Comparison of ENCODE assay signal across 23 cellular contexts in the genomic region with DNA sequence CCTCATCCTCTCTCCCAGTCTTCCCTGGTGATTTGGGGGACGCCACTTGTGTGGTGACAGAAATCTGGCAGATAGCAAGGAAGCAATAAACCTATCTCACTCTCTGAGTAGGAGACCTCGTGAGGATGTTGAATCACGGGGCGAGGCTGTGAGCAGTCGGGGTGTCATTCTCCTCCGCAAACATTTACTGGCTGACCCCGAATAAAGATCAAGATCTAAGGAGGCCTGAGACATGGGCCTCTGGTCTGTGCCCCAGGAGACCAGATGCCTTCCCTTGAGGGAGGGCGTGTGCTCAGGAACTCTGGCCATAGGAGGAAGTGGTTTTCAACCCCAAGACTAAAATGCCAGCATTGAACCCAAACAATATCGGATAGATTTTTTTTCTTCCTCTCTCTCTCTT. TPM values are rescaled to one million over a fixed set of nuclear protein-coding genes. Genes with fewer than 3 reads are reported as not detected.
DNase-seq lines count a peak whose midpoint lies in the region; ATAC-seq, FAIRE-seq and TF ChIP-seq lines count a peak whose summit lies in the region.
"Had no signal": no experiment of that assay in that cellular context is flagged by ENCODE, and none has a peak within 500 bp of the region (broad histone marks: within the 10 kb centered on the region; RNA-seq: fewer than 3 reads in every experiment).

No MANE protein-coding gene starts in this region.

- peak; percentile 24 for DNase-seq in A549 (ENCODE audit: low read depth in 1 of 2, low spot score in 1 of 2)
- DNase-seq in H54 (ENCODE audit: insufficient read length, low spot score), result peak; percentile 81
- DNase-seq in RPMI7951 (ENCODE audit: low read depth), result peak; percentile 81
- DNase-seq in fibroblast of the aortic adventitia (ENCODE audit: low read depth), result peak; percentile 42
- DNase-seq in superior temporal gyrus (ENCODE audit: extremely low spot score), result no peak
- no peak for DNase-seq in psoas muscle
- DNase-seq in NK-92 (lab: John Stamatoyannopoulos, UW; ENCODE audit: unreplicated experiment), result no peak
- no peak for DNase-seq in NCI-H2227 treated with DMSO at 0.1 percent for 48 hours (lab: John Stamatoyannopoulos, UW)
- DNase-seq: activated B cell treated with CpG ODN at 0.5 μM for 24 hours; activated CD4-positive, alpha-beta memory T cell treated with anti-CD3 and anti-CD28 coated beads, Interleukin-2, amount 10 ng/mL, durations not matched to agents 7 days and 5 days; activated naive CD4-positive, alpha-beta T cell treated with anti-CD3 and anti-CD28 coated beads, Interleukin-2, amount 10 ng/mL, durations not matched to agents 7 days and 5 days; activated T-cell treated with anti-CD3 and anti-CD28 coated beads, Interleukin-2, amount 50 U/mL, for 1 hour; CD8-positive, alpha-beta memory T cell; DND-41; foreskin melanocyte; left colon; midbrain; MM.1S; NCI-H2029; NCI-H446 treated with DMSO at 0.1 percent for 48 hours; SHP77; T-helper 1 cell had no signal

- H3K9me3 ChIP-seq in A549 (no peaks in the 10 kb centered on the region), psoas muscle (no peaks in the 10 kb centered on the region)

- H3K27ac ChIP-seq in A549 (0 out of 6 replicates have a peak overlapping the region, but pooled peaks of 1 of the 2 experiments have one; percentile 10), psoas muscle (no peak overlapping the region)

- FAIRE-seq in A549 (lab: Jason Lieb, UNC) (no peak), H54 (lab: Jason Lieb, UNC) (no peak)
- FAIRE-seq: colon had no signal

- no peak for TF ChIP-seq RAD21 in A549 (conservative IDR thresholded peaks at IDR 0.05 in 1 of 2, IDR thresholded peaks at IDR 0.05 in 1 of 2)

- H3K27me3 ChIP-seq in psoas muscle (ENCODE audit: insufficient read depth in 3 of 3, low read length in 2 of 3), result peaks cover 0 to 4% (median 0%) of the 10 kb centered on the region in 3 donors

- TF ChIP-seq EP300 in A549 (IDR thresholded peaks at IDR 0.05), result no peak

- intact Hi-C loops in psoas muscle (cut with DNase I), result no loop called here

- POLR2A ChIA-PET in A549 (lab: Yijun Ruan, JAX), result no interaction called here

- H3K4me3 ChIP-seq in A549 (no peak overlapping the region), fibroblast of the aortic adventitia (ENCODE audit: low read depth, low read length) (no peak overlapping the region), psoas muscle (no peak overlapping the region)

- no peak for TF ChIP-seq CTCF in A549 (IDR thresholded peaks at IDR 0.05)
- TF ChIP-seq CTCF in fibroblast of the aortic adventitia (IDR thresholded peaks at IDR 0.05; ENCODE audit: insufficient read depth, low read length), result no peak
- no peak for TF ChIP-seq CTCF in psoas muscle (IDR thresholded peaks at IDR 0.05)

- no peaks in the 10 kb centered on the region for H3K36me3 ChIP-seq in psoas muscle (ENCODE audit: insufficient read depth in 1 of 2, low read depth in 1 of 2)

- WGBS in A549 (ENCODE audit: missing lambda C conversion rate), result 39% methylated on average over 9 of the region's 9 CpGs
- WGBS in psoas muscle, 3 donors, result 84 to 87% (median 84%) methylated on average over 9 of the region's 9 CpGs

- H3K4me1 ChIP-seq in A549 (peaks cover 11% of the 10 kb centered on the region; the same call in 1 of the 3 replicates), psoas muscle (no peaks in the 10 kb centered on the region)

- H3K4me2 ChIP-seq in A549, result 0 out of 3 replicates have a peak overlapping the region, but pooled peaks have one; percentile 9

- ATAC-seq in A549 (peak; percentile 17 to 38; a peak in 2 of 6 replicates), psoas muscle (no peak)
- ATAC-seq: left colon had no signal

- TF ChIP-seq POLR2A in A549 (IDR thresholded peaks at IDR 0.05; ENCODE audit: low read length) (no peak), H54 (IDR thresholded peaks at IDR 0.05; ENCODE audit: low read depth, low read length) (no peak)

- CTCF ChIA-PET in A549 (lab: Yijun Ruan, JAX), result interaction anchor here (2.0 kb wide), 1 partner anchor 67 kb away, joined by 6 read pairs; no protein-coding TSS in a partner anchor

TF ChIP-seq in A549, 52 proteins besides CTCF, POLR2A, EP300 and RAD21:
- no peak for TF ChIP-seq SMC3 (IDR thresholded peaks at IDR 0.05)
- no peak for TF ChIP-seq HEYL (CRISPR knock-in tag; IDR thresholded peaks at IDR 0.05)
- no peak for TF ChIP-seq CHD4 (IDR thresholded peaks at IDR 0.05; ENCODE audit: borderline replicate concordance)
- TF ChIP-seq, protein P1, sequence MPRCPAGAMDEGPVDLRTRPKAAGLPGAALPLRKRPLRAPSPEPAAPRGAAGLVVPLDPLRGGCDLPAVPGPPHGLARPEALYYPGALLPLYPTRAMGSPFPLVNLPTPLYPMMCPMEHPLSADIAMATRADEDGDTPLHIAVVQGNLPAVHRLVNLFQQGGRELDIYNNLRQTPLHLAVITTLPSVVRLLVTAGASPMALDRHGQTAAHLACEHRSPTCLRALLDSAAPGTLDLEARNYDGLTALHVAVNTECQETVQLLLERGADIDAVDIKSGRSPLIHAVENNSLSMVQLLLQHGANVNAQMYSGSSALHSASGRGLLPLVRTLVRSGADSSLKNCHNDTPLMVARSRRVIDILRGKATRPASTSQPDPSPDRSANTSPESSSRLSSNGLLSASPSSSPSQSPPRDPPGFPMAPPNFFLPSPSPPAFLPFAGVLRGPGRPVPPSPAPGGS (IDR thresholded peaks at IDR 0.05), result no peak
- no peak for TF ChIP-seq NPAS2 (CRISPR knock-in tag; IDR thresholded peaks at IDR 0.05; ENCODE audit: borderline replicate concordance)
- no peak for TF ChIP-seq POLR2AphosphoS2 (conservative IDR thresholded peaks at IDR 0.05; ENCODE audit: low read length)
- no peak for TF ChIP-seq RNF2 (IDR thresholded peaks at IDR 0.05; ENCODE audit: borderline replicate concordance, low read depth)
- no peak for TF ChIP-seq FOSL2 (IDR thresholded peaks at IDR 0.05)
- TF ChIP-seq FOSL2 (CRISPR knock-in tag; IDR thresholded peaks at IDR 0.05), result no peak
- no peak for TF ChIP-seq CBX8 (IDR thresholded peaks at IDR 0.05)
- no peak for TF ChIP-seq HDAC2 (IDR thresholded peaks at IDR 0.05)
- TF ChIP-seq, protein P2, sequence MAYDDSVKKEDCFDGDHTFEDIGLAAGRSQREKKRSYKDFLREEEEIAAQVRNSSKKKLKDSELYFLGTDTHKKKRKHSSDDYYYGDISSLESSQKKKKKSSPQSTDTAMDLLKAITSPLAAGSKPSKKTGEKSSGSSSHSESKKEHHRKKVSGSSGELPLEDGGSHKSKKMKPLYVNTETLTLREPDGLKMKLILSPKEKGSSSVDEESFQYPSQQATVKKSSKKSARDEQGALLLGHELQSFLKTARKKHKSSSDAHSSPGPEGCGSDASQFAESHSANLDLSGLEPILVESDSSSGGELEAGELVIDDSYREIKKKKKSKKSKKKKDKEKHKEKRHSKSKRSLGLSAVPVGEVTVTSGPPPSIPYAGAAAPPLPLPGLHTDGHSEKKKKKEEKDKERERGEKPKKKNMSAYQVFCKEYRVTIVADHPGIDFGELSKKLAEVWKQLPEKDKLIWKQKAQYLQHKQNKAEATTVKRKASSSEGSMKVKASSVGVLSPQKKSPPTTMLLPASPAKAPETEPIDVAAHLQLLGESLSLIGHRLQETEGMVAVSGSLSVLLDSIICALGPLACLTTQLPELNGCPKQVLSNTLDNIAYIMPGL (CRISPR knock-in tag; IDR thresholded peaks at IDR 0.05; ENCODE audit: borderline replicate concordance), result no peak
- TF ChIP-seq, protein P3, sequence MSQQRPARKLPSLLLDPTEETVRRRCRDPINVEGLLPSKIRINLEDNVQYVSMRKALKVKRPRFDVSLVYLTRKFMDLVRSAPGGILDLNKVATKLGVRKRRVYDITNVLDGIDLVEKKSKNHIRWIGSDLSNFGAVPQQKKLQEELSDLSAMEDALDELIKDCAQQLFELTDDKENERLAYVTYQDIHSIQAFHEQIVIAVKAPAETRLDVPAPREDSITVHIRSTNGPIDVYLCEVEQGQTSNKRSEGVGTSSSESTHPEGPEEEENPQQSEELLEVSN (IDR thresholded peaks at IDR 0.05; ENCODE audit: borderline replicate concordance, low read depth), result no peak
- TF ChIP-seq RCOR1 (IDR thresholded peaks at IDR 0.05; ENCODE audit: low read depth, low read length), result no peak
- no peak for TF ChIP-seq MYC (IDR thresholded peaks at IDR 0.05; ENCODE audit: borderline replicate concordance, low read length)
- TF ChIP-seq, protein P4, sequence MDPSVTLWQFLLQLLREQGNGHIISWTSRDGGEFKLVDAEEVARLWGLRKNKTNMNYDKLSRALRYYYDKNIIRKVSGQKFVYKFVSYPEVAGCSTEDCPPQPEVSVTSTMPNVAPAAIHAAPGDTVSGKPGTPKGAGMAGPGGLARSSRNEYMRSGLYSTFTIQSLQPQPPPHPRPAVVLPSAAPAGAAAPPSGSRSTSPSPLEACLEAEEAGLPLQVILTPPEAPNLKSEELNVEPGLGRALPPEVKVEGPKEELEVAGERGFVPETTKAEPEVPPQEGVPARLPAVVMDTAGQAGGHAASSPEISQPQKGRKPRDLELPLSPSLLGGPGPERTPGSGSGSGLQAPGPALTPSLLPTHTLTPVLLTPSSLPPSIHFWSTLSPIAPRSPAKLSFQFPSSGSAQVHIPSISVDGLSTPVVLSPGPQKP (IDR thresholded peaks at IDR 0.05; ENCODE audit: low read depth, low read length), result no peak
- no peak for TF ChIP-seq ZFP36 (IDR thresholded peaks at IDR 0.05; ENCODE audit: borderline replicate concordance, partially characterized antibody)
- TF ChIP-seq NR3C1 (IDR thresholded peaks at IDR 0.05), result no peak

RNA-seq across cellular contexts. Expression of a gene that starts 53.1 kb away (rescaled TPM):
- polyA plus RNA-seq in A549 (2011; rRNA removed) (0.48 and 0.50 TPM in 2 replicates), A549 (2017; fragmentation: RNase III; extraction: RNeasy Plus Mini Kit Qiagen cat#74134 plus additional on column Dnase treatment) (0.52 to 0.70 TPM (median 0.70 TPM) in 3 replicates), psoas muscle (1 to 10 TPM in 1 of 3 donors, under 1 TPM in 2; 0.14 to 1.3 (median 0.18) TPM)
- 0.62 and 1.5 TPM in 2 replicates for polyA plus RNA-seq in A549 (2012; cell fraction: cytosol; rRNA removed)
- polyA plus RNA-seq in A549 (2012; cell fraction: nucleus; rRNA removed), result 2.1 and 5.7 TPM in 2 replicates
- polyA minus RNA-seq in A549 (2011; rRNA and poly(A)+ RNA removed), result 0.33 and 0.34 TPM in 2 replicates
- total RNA-seq in RPMI7951 (2014; rRNA removed; shearing (Covaris generic)), result 4.3 and 5.7 TPM in 2 replicates
- total RNA-seq in fibroblast of the aortic adventitia (ENCODE audit: low replicate concordance) (0.90 and 5.8 TPM in 2 replicates), psoas muscle (under 1 TPM; 0.12 to 0.57 (median 0.31) TPM)
- total RNA-seq: activated B cell treated with CpG ODN at 0.5 μM for 24 hours; activated CD4-positive, alpha-beta memory T cell treated with anti-CD3 and anti-CD28 coated beads, Interleukin-2, amount 10 ng/mL, durations not matched to agents 7 days and 5 days; CD8-positive, alpha-beta memory T cell had no signal
- polyA plus RNA-seq: CD8-positive, alpha-beta memory T cell had no signal

Comparison
In these comparisons a context has a peak if more than half of its experiments do, and no peak if none do; other contexts are left out.
1. ATAC-seq: peak in A549 (2 of 2); none in psoas muscle (0 of 4).
2. DNase-seq: peak in A549 (2 of 2), H54 (single experiment), RPMI7951 (single experiment) and fibroblast of the aortic adventitia (single experiment); none in superior temporal gyrus (single experiment), psoas muscle (0 of 2), NK-92 (single experiment) and NCI-H2227 treated with DMSO at 0.1 percent for 48 hours (single experiment).